20 cellular contexts compared by ENCODE assay signal in genomic region chr6:42352856-42353564, GRCh38.
DNase-seq lines count a peak whose midpoint lies in the region; ATAC-seq and TF ChIP-seq lines count a peak whose summit lies in the region.
"Had no signal": no experiment of that assay in that cellular context is flagged by ENCODE, and none has a peak within 500 bp of the region (broad histone marks: within the 10 kb centered on the region; RNA-seq: fewer than 3 reads in every experiment).

No MANE protein-coding gene starts in this region.

- TF ChIP-seq EP300 in SK-N-SH (IDR thresholded peaks at IDR 0.05; ENCODE audit: borderline replicate concordance in 1 of 2, low read depth in 1 of 2, low read length in 1 of 2): no peak

- no peak; the same call in 2 of the 3 replicates for ATAC-seq in SK-N-SH treated with all-trans-retinoic acid at 6 μM for 48 hours
- ATAC-seq in PC-3: peak; percentile 64
- no peak for ATAC-seq in HG02798 (IDR thresholded peaks at IDR 0.05; ENCODE audit: poor library complexity, unreplicated experiment)
- ATAC-seq: activated T-helper 17 cell treated with anti-CD3 and anti-CD28 coated beads, Interleukin-2, amount 50 U/mL, for 72 hours; heart left ventricle; left cardiac atrium had no signal

- H3K4me3 ChIP-seq in SK-N-SH (ENCODE audit: low read depth in 2 of 2, low read length in 1 of 2): no peak overlapping the region
- H3K4me3 ChIP-seq in PC-3 (ENCODE audit: low read length): no peak overlapping the region
- H3K4me3 ChIP-seq in cardiac fibroblast (replicated peaks in 1 of 2; ENCODE audit: low read depth in 2 of 2, low read length in 2 of 2): no peak overlapping the region
- H3K4me3 ChIP-seq: heart left ventricle, skin epidermis, upper lobe of left lung had no signal

- DNase-seq in SK-N-SH (no peak), PC-3 (peak; percentile 74), cardiac fibroblast (ENCODE audit: low read depth in 2 of 2) (peak; percentile 46 to 88), posterior vena cava (ENCODE audit: low spot score) (peak; percentile 35), DMS79 (lab: John Stamatoyannopoulos, UW) (no peak), Ammon's horn (ENCODE audit: low spot score) (no peak)
- DNase-seq: activated CD4-positive, alpha-beta T cell treated with anti-CD3 and anti-CD28 coated beads, Interleukin-2, amount 50 U/mL, for 1 hour; Calu3; endodermal cell; heart left ventricle; left cardiac atrium; NCI-H2029 treated with DMSO at 0.1 percent for 48 hours; SIG-M5; stimulated activated naive CD4-positive, alpha-beta T cell; upper lobe of left lung had no signal

- H3K27me3 ChIP-seq in SK-N-SH (ENCODE audit: insufficient read depth): no peaks in the 10 kb centered on the region
- H3K27me3 ChIP-seq in PC-3 (ENCODE audit: low read length): no peaks in the 10 kb centered on the region
- H3K27me3 ChIP-seq: heart left ventricle, upper lobe of left lung had no signal

- H2AFZ ChIP-seq in SK-N-SH (ENCODE audit: low read depth) (no peak overlapping the region), PC-3 (ENCODE audit: low read length) (no peak overlapping the region)

- BruUV-seq in PC-3 (replicated peaks; lab: Mats Ljungman, UMichigan): no TSS peak

- no peak overlapping the region for H3K9ac ChIP-seq in SK-N-SH
- no peak overlapping the region for H3K9ac ChIP-seq in PC-3 (ENCODE audit: low read length)

- TF ChIP-seq CTCF in SK-N-SH (IDR thresholded peaks at IDR 0.05) (no peak), PC-3 (conservative IDR thresholded peaks at IDR 0.05; ENCODE audit: low read depth, low read length) (no peak), cardiac fibroblast (IDR thresholded peaks at IDR 0.05; ENCODE audit: low read depth, low read length) (no peak)

- intact Hi-C loops in PC-3 (cut with micrococcal nuclease): no loop called here
- intact Hi-C loops in posterior vena cava (cut with DNase I): no loop called here

- H3K4me2 ChIP-seq in SK-N-SH: no peak overlapping the region
- H3K4me2 ChIP-seq in PC-3 (ENCODE audit: low read length): no peak overlapping the region

- peaks cover 7% of the 10 kb centered on the region for H3F3A ChIP-seq in SK-N-SH (replicated peaks; ENCODE audit: insufficient read depth)
- H3F3A ChIP-seq in PC-3 (ENCODE audit: low read length, unreplicated experiment): no peaks in the 10 kb centered on the region

- 89% methylated on average over 12 of the region's 12 CpGs for WGBS in SK-N-SH (ENCODE audit: low lambda C conversion rate)

- H3K9me2 ChIP-seq in SK-N-SH (no peaks in the 10 kb centered on the region), PC-3 (replicated peaks; ENCODE audit: low read length) (no peaks in the 10 kb centered on the region)

- no peaks in the 10 kb centered on the region for H3K9me3 ChIP-seq in SK-N-SH
- no peaks in the 10 kb centered on the region for H3K9me3 ChIP-seq in PC-3 (ENCODE audit: low read length)
- H3K9me3 ChIP-seq: heart left ventricle, upper lobe of left lung had no signal

- POLR2A ChIA-PET in SK-N-SH (lab: Yijun Ruan, JAX) (no interaction called here), PC-3 (lab: Charles Lee; ENCODE audit: unreplicated experiment) (no interaction called here)

- no peaks in the 10 kb centered on the region for H3K36me3 ChIP-seq in SK-N-SH (replicated peaks in 1 of 2; ENCODE audit: control insufficient read depth in 1 of 2, insufficient read depth in 2 of 2, low read length in 1 of 2)
- H3K36me3 ChIP-seq in PC-3 (ENCODE audit: low read depth, low read length): no peaks in the 10 kb centered on the region
- H3K36me3 ChIP-seq: heart left ventricle, upper lobe of left lung had no signal

- H3K79me2 ChIP-seq in SK-N-SH (ENCODE audit: insufficient read depth): no peaks in the 10 kb centered on the region
- H3K79me2 ChIP-seq in PC-3 (ENCODE audit: low read length): no peaks in the 10 kb centered on the region; the same call in 1 of the 2 replicates

- CTCF ChIA-PET in SK-N-SH (lab: Yijun Ruan, JAX) (interaction anchor here (0.7 to 1.3 kb wide), 3 partner anchors 28 to 195 kb away, joined by 3 to 4 read pairs (median 3); no protein-coding TSS in a partner anchor), PC-3 (lab: Charles Lee) (no interaction called here)

- H4K20me1 ChIP-seq in SK-N-SH (ENCODE audit: insufficient read depth) (no peaks in the 10 kb centered on the region), PC-3 (ENCODE audit: low read length) (no peaks in the 10 kb centered on the region)

- H3K4me1 ChIP-seq in SK-N-SH (ENCODE audit: control insufficient read depth in 1 of 2, insufficient read depth in 2 of 2, low read depth in 1 of 2, low read length in 1 of 2) (peaks cover 0 to 28% of the 10 kb centered on the region in 2 experiments; a peak in 3 of 4 replicates), PC-3 (ENCODE audit: insufficient read depth, low read length) (peaks cover 21% of the 10 kb centered on the region)
- H3K4me1 ChIP-seq: upper lobe of left lung had no signal

- TF ChIP-seq RAD21 in SK-N-SH (IDR thresholded peaks at IDR 0.05; ENCODE audit: low read length): no peak

- H3K27ac ChIP-seq in SK-N-SH (ENCODE audit: low read depth in 2 of 2, low read length in 1 of 2) (peak overlapping the region in 1 of 2 experiments; percentile 33; a peak in 1 of 4 replicates), PC-3 (ENCODE audit: low read length) (peak overlapping the region; percentile 15)
- H3K27ac ChIP-seq: 22Rv1, heart left ventricle, skin epidermis, upper lobe of left lung had no signal

TF ChIP-seq in SK-N-SH, 30 proteins besides CTCF, POLR2A, EP300 and RAD21:
- TF ChIP-seq NFIC (IDR thresholded peaks at IDR 0.05; ENCODE audit: borderline replicate concordance) (peak; percentile 47; the same call in 1 of the 2 replicates), FOSL2 (IDR thresholded peaks at IDR 0.05; ENCODE audit: borderline replicate concordance, low read depth) (peak; percentile 36; the same call in 1 of the 2 replicates), JUND (IDR thresholded peaks at IDR 0.05) (peak; percentile 24; the same call in 1 of the 2 replicates), NRF1 (IDR thresholded peaks at IDR 0.05; ENCODE audit: low read depth, low read length) (no peak), TCF12 (IDR thresholded peaks at IDR 0.05) (peak; percentile 14; the same call in 1 of the 2 replicates), PBX3 (IDR thresholded peaks at IDR 0.05) (peak; percentile 22; the same call in 1 of the 2 replicates), ELF1 (IDR thresholded peaks at IDR 0.05) (no peak)
TF ChIP-seq in SK-N-SH: peak in this region for 5.

TF ChIP-seq in SK-N-SH treated with all-trans-retinoic acid at 6 μM for 48 hours, 23 proteins besides CTCF, POLR2A, EP300 and RAD21:
- TF ChIP-seq OSR1 (CRISPR knock-in tag; IDR thresholded peaks at IDR 0.05) (no peak), RARB (CRISPR knock-in tag; IDR thresholded peaks at IDR 0.05) (no peak), ZC3H10 (CRISPR knock-in tag; IDR thresholded peaks at IDR 0.05) (no peak), ESRRG (CRISPR knock-in tag; IDR thresholded peaks at IDR 0.05) (no peak), TOX (CRISPR knock-in tag; IDR thresholded peaks at IDR 0.05; ENCODE audit: borderline replicate concordance) (no peak), ZFP30 (CRISPR knock-in tag; IDR thresholded peaks at IDR 0.05) (no peak)

Comparison
In these comparisons a context has a peak if more than half of its experiments do, and no peak if none do; other contexts are left out.
1. DNase-seq: peak in PC-3 (single experiment), cardiac fibroblast (2 of 2) and posterior vena cava (single experiment); none in SK-N-SH (single experiment), DMS79 (single experiment) and Ammon's horn (single experiment).